Comparison of ENCODE assay signal across 4 cellular contexts in the genomic region with DNA sequence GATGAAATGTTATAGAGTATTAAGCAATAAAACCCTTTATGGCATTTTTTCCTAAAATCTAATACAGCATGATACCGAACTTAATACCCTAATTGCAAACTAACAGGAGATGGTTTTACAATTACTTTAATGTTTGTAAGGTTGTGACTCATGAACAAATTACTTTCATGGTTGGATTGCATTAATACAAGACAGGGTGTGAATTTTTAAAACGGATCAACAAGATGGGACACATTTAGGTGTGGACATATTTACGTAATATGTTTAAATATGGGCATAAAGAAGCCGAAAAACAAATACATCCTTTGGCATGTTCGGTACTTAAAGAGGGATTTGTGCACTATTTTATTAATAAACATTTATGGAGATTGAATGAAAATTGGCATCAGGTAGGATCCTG.
"Had no signal": no experiment of that assay in that cellular context is flagged by ENCODE, and none has a peak within 500 bp of the region (broad histone marks: within the 10 kb centered on the region; RNA-seq: fewer than 3 reads in every experiment).

No MANE protein-coding gene starts in this region.

- H3K4me3 ChIP-seq: GM23338 had no signal

- DNase-seq: H9, HCEC 1CT, IMR-90 had no signal

- ATAC-seq: GM23338 had no signal

- H3K4me2 ChIP-seq: GM23338 had no signal

- H3K4me1 Mint-ChIP-seq: GM23338, H9 had no signal

- H3K4me3 Mint-ChIP-seq: GM23338, H9 had no signal

- H3K27ac Mint-ChIP-seq: GM23338, H9 had no signal

- H2AFZ ChIP-seq: GM23338 had no signal
